26 cellular contexts compared by ENCODE assay signal in genomic region chr4:53960843-53961242, GRCh38.
"Had no signal": no experiment of that assay in that cellular context is flagged by ENCODE, and none has a peak within 500 bp of the region (broad histone marks: within the 10 kb centered on the region; RNA-seq: fewer than 3 reads in every experiment).

No MANE protein-coding gene starts in this region.

- H3K9me3 ChIP-seq: adrenal gland, ascending aorta, stomach, tibial artery had no signal

- H3K27me3 ChIP-seq: adrenal gland, ascending aorta, brain microvascular endothelial cell, stomach, tibial artery had no signal

- H3K79me2 ChIP-seq: parathyroid adenoma had no signal

- ATAC-seq: effector memory CD8-positive, alpha-beta T cell; naive thymus-derived CD8-positive, alpha-beta T cell; sciatic nerve; stimulated activated naive B cell treated with anti-CD40 and anti-IgM and Interleukin-4, amounts not matched to agents 10 μg/mL and 1 μg/mL and 100 μg/mL, for 72 hours had no signal

- H3K9ac ChIP-seq: parathyroid adenoma had no signal

- H3K4me1 ChIP-seq: adrenal gland, ascending aorta, parathyroid adenoma, stomach had no signal

- H3K4me3 ChIP-seq: adrenal gland, ascending aorta, skin epidermis, stomach, tibial artery had no signal

- H2AFZ ChIP-seq: parathyroid adenoma had no signal

- DNase-seq: activated CD4-positive, alpha-beta T cell treated with anti-CD3 and anti-CD28 coated beads for 4 hours; activated CD4-positive, alpha-beta T cell treated with anti-CD3 and anti-CD28 coated beads, Interleukin-2, amount 50 U/mL, for 4 hours; activated effector memory CD4-positive, alpha-beta T cell treated with anti-CD3 and anti-CD28 coated beads, Interleukin-2, amount 50 U/mL, for 16 hours; activated naive CD4-positive, alpha-beta T cell treated with anti-CD3 and anti-CD28 coated beads for 36 hours; activated naive CD8-positive, alpha-beta T cell treated with anti-CD3 and anti-CD28 coated beads for 36 hours; adrenal gland; brain microvascular endothelial cell; cortex of kidney; effector memory CD8-positive, alpha-beta T cell; erythroblast; head of caudate nucleus; hippocampal formation; immature natural killer cell; midbrain; naive thymus-derived CD8-positive, alpha-beta T cell; occipital lobe; stimulated activated CD4-positive, alpha-beta T cell treated with anti-CD3 and anti-CD28 coated beads, Interleukin-1b, Interleukin-23, amount 100 ng/mL, for 48 hours; stimulated activated CD4-positive, alpha-beta T cell treated with anti-CD3 and anti-CD28 coated beads, Interleukin-4, amount 100 ng/mL, for 4 hours; stimulated activated CD8-positive, alpha-beta memory T cell treated with anti-CD3 and anti-CD28 coated beads, Interleukin-4, amount 100 ng/mL, for 48 hours; stimulated activated naive B cell treated with anti-CD40 and anti-IgM and Interleukin-4, amounts not matched to agents 10 μg/mL and 1 μg/mL and 100 μg/mL, for 72 hours; stomach; tibial artery had no signal

- H3K36me3 ChIP-seq: adrenal gland, ascending aorta, brain microvascular endothelial cell, stomach, tibial artery had no signal

- H3K27ac ChIP-seq: adrenal gland, ascending aorta, brain microvascular endothelial cell, parathyroid adenoma, skin epidermis, stomach, tibial artery had no signal
